In genomic region chr17:75647061-75647460, GRCh38 we compare ENCODE assay signal across 17 cellular contexts. TPM values are rescaled to one million over a fixed set of nuclear protein-coding genes. Genes with fewer than 3 reads are reported as not detected.
DNase-seq lines count a peak whose midpoint lies in the region; ATAC-seq and TF ChIP-seq lines count a peak whose summit lies in the region.
"Had no signal": no experiment of that assay in that cellular context is flagged by ENCODE, and none has a peak within 500 bp of the region (broad histone marks: within the 10 kb centered on the region; RNA-seq: fewer than 3 reads in every experiment).

No MANE protein-coding gene starts in this region.

- H3K27ac ChIP-seq in epithelial cell of prostate (peak overlapping the region; percentile 98), mucosa of rectum (ENCODE audit: low read depth in 2 of 2, low read length in 2 of 2) (peak overlapping the region; percentile 98 to 99), transverse colon (peak overlapping the region; percentile 88 to 91 (median 90))
- H3K27ac ChIP-seq: gastroesophageal sphincter had no signal

- no peaks in the 10 kb centered on the region for H3K9me3 Mint-ChIP-seq in activated CD8-positive, alpha-beta memory T cell treated with anti-CD3 and anti-CD28 coated beads, Interleukin-2, amount 10 ng/mL, durations not matched to agents 7 days and 5 days (ENCODE audit: low read depth)
- H3K9me3 Mint-ChIP-seq: activated B cell treated with CpG ODN at 0.5 μM for 24 hours, immature natural killer cell had no signal

- H3K27me3 ChIP-seq in mucosa of rectum (ENCODE audit: control insufficient read depth in 2 of 2, insufficient read depth in 2 of 2, low read length in 2 of 2) = no peaks in the 10 kb centered on the region
- no peaks in the 10 kb centered on the region for H3K27me3 ChIP-seq in transverse colon
- H3K27me3 ChIP-seq: gastroesophageal sphincter, vagina had no signal

- H3K4me1 ChIP-seq in mucosa of rectum (ENCODE audit: control insufficient read depth in 2 of 2, insufficient read depth in 2 of 2, low read length in 2 of 2) (peaks cover 30 to 50% of the 10 kb centered on the region in 2 donors), transverse colon (peaks cover 8 to 48% (median 22%) of the 10 kb centered on the region in 4 donors)
- H3K4me1 ChIP-seq: gastroesophageal sphincter had no signal

- TF ChIP-seq CTCF in transverse colon (IDR thresholded peaks at IDR 0.05) = no peak

- TF ChIP-seq POLR2A in transverse colon (IDR thresholded peaks at IDR 0.05) = no peak

- intact Hi-C loops in transverse colon (cut with DNase I; ENCODE audit: low total_unique reads) = no loop called here

- no peaks in the 10 kb centered on the region for H3K27me3 Mint-ChIP-seq in activated CD8-positive, alpha-beta memory T cell treated with anti-CD3 and anti-CD28 coated beads, Interleukin-2, amount 10 ng/mL, durations not matched to agents 7 days and 5 days
- H3K27me3 Mint-ChIP-seq: activated B cell treated with CpG ODN at 0.5 μM for 24 hours had no signal

- TF ChIP-seq EP300 in transverse colon (IDR thresholded peaks at IDR 0.05; ENCODE audit: low read depth) = no peak

- H3K4me3 ChIP-seq in mucosa of rectum (ENCODE audit: low read length in 2 of 2) = peak overlapping the region in 1 of 2 donors; percentile 51
- H3K4me3 ChIP-seq in transverse colon = no peak overlapping the region
- H3K4me3 ChIP-seq: gastroesophageal sphincter, vagina had no signal

- H3K9ac ChIP-seq in mucosa of rectum (ENCODE audit: low read depth in 1 of 2, low read length in 2 of 2) = peak overlapping the region; percentile 14 to 78

- H3K36me3 ChIP-seq in mucosa of rectum (ENCODE audit: control insufficient read depth in 2 of 2, insufficient read depth in 2 of 2, low read length in 2 of 2) (peaks cover 10 to 20% of the 10 kb centered on the region in 2 donors), transverse colon (peaks cover 0 to 6% (median 0%) of the 10 kb centered on the region in 4 donors)

- 91% methylated on average over 7 of the region's 7 CpGs; no CpG with 5 or more reads in 1 of the 2 donors for WGBS in transverse colon (ENCODE audit: low coverage in 1 of 2), 2 donors

- no peak for DNase-seq in activated CD8-positive, alpha-beta memory T cell treated with anti-CD3 and anti-CD28 coated beads, Interleukin-2, amount 10 ng/mL, durations not matched to agents 7 days and 5 days
- no peak for DNase-seq in activated CD8-positive, alpha-beta memory T cell treated with anti-CD3 and anti-CD28 coated beads, Interleukin-2, amount 50 U/mL, for 48 hours
- DNase-seq in epithelial cell of prostate (ENCODE audit: low read depth, low spot score) (no peak), transverse colon (no peak), epidermal melanocyte (ENCODE audit: insufficient read length, low spot score) (no peak)
- DNase-seq: activated B cell treated with CpG ODN at 0.5 μM for 24 hours; activated effector memory CD4-positive, alpha-beta T cell treated with Interleukin-2 at 50 U/mL for 16 hours; DND-41; midbrain; NCI-H82; RPMI8226 had no signal

- no peak overlapping the region for H3K4me3 Mint-ChIP-seq in activated CD8-positive, alpha-beta memory T cell treated with anti-CD3 and anti-CD28 coated beads, Interleukin-2, amount 10 ng/mL, durations not matched to agents 7 days and 5 days
- H3K4me3 Mint-ChIP-seq: activated B cell treated with CpG ODN at 0.5 μM for 24 hours had no signal

- in situ Hi-C loops in transverse colon (cut with MboI; ENCODE audit: low pct_ligation_motif_present in 1 of 4, low pct_unique_long_range_greater_than_20kb in 1 of 4, low sequenced_read_pairs in 3 of 4) = no loop called here

- H3K36me3 Mint-ChIP-seq in activated CD8-positive, alpha-beta memory T cell treated with anti-CD3 and anti-CD28 coated beads, Interleukin-2, amount 10 ng/mL, durations not matched to agents 7 days and 5 days = peaks cover 1% of the 10 kb centered on the region

- CTCF ChIA-PET in activated CD8-positive, alpha-beta memory T cell treated with anti-CD3 and anti-CD28 coated beads, Interleukin-2, amount 10 ng/mL, durations not matched to agents 7 days and 5 days (lab: Charles Lee) = interaction anchor here (3.3 to 6.6 kb wide), 3 partner anchors 14 to 103 kb away, joined by 19 to 80 read pairs (median 22); partner anchors contain the start of gene SMIM5

- H3K27ac Mint-ChIP-seq in activated CD8-positive, alpha-beta memory T cell treated with anti-CD3 and anti-CD28 coated beads, Interleukin-2, amount 10 ng/mL, durations not matched to agents 7 days and 5 days = peak overlapping the region; percentile 36

- H3K9me3 ChIP-seq in mucosa of rectum (ENCODE audit: control insufficient read depth in 2 of 2, low read length in 2 of 2) (no peaks in the 10 kb centered on the region), transverse colon (no peaks in the 10 kb centered on the region)
- H3K9me3 ChIP-seq: gastroesophageal sphincter, vagina had no signal

- peaks cover 21% of the 10 kb centered on the region for H3K4me1 Mint-ChIP-seq in activated CD8-positive, alpha-beta memory T cell treated with anti-CD3 and anti-CD28 coated beads, Interleukin-2, amount 10 ng/mL, durations not matched to agents 7 days and 5 days

- ATAC-seq in activated CD8-positive, alpha-beta memory T cell treated with anti-CD3 and anti-CD28 coated beads, Interleukin-2, amount 10 ng/mL, durations not matched to agents 7 days and 5 days = no peak
- ATAC-seq in HG03342 (IDR thresholded peaks at IDR 0.05; ENCODE audit: unreplicated experiment) = no peak
- ATAC-seq in HG03378 (IDR thresholded peaks at IDR 0.05; ENCODE audit: unreplicated experiment) = no peak
- ATAC-seq: gastroesophageal sphincter had no signal

RNA-seq across cellular contexts. Expression of gene SMIM5, which starts 13.8 kb away (rescaled TPM):
- under 1 TPM in 1 of 2 experiments, not detected in 1; 0.15 TPM for total RNA-seq in activated CD8-positive, alpha-beta memory T cell treated with anti-CD3 and anti-CD28 coated beads, Interleukin-2, amount 10 ng/mL, durations not matched to agents 7 days and 5 days
- 10 to 100 TPM in 3 of 4 donors, not detected in 1; 31.3 to 71.4 (median 50.0) TPM for total RNA-seq in transverse colon

RNA-seq across cellular contexts. Expression of gene RECQL5, which starts 19.9 kb away (rescaled TPM):
- total RNA-seq in activated CD8-positive, alpha-beta memory T cell treated with anti-CD3 and anti-CD28 coated beads, Interleukin-2, amount 10 ng/mL, durations not matched to agents 7 days and 5 days = 10 to 100 TPM; 35.5 to 46.2 TPM
- total RNA-seq in transverse colon = 100 to 1,000 TPM in 2 of 4 donors, 10 to 100 TPM in 2; 25.1 to 129 (median 80.3) TPM

RNA-seq across cellular contexts. Expression of gene SAP30BP, which starts 20.1 kb away (rescaled TPM):
- total RNA-seq in activated CD8-positive, alpha-beta memory T cell treated with anti-CD3 and anti-CD28 coated beads, Interleukin-2, amount 10 ng/mL, durations not matched to agents 7 days and 5 days = 100 to 1,000 TPM in 1 of 2 experiments, 10 to 100 TPM in 1; 100.0 to 106 TPM
- 10 to 100 TPM; 49.0 to 83.8 (median 71.4) TPM for total RNA-seq in transverse colon

RNA-seq across cellular contexts. Expression of gene MYO15B, which starts 59.5 kb away (rescaled TPM):
- 10 to 100 TPM; 12.4 to 25.6 TPM for total RNA-seq in activated CD8-positive, alpha-beta memory T cell treated with anti-CD3 and anti-CD28 coated beads, Interleukin-2, amount 10 ng/mL, durations not matched to agents 7 days and 5 days
- 1,000 to 10,000 TPM in 1 of 4 donors, 100 to 1,000 TPM in 2, 10 to 100 TPM in 1; 59.3 to 1,778 (median 829) TPM for total RNA-seq in transverse colon
